In genomic region chr1:181623850-181624249, GRCh38 we compare ENCODE assay signal across 36 cellular contexts.
"Had no signal": no experiment of that assay in that cellular context is flagged by ENCODE, and none has a peak within 500 bp of the region (broad histone marks: within the 10 kb centered on the region; RNA-seq: fewer than 3 reads in every experiment).

No MANE protein-coding gene starts in this region.

- H3K9me3 ChIP-seq: MG63 had no signal

- H3K36me3 ChIP-seq: MG63 had no signal

- H3K4me3 ChIP-seq: MG63 had no signal

- H3K9ac ChIP-seq: KMS-11 had no signal

- H3K4me2 ChIP-seq: KMS-11 had no signal

- DNase-seq: Karpas-422, Kasumi-1, KG1, MG63, MM.1S, MV-4-11, NCI-H1048, NCI-H1092, NCI-H1092 treated with DMSO at 0.1 percent for 48 hours, NCI-H1105, NCI-H1105 treated with DMSO at 0.1 percent for 48 hours, NCI-H1417 treated with DMSO at 0.1 percent for 48 hours, NCI-H1436, NCI-H1436 treated with DMSO at 0.1 percent for 48 hours, NCI-H146, NCI-H1694, NCI-H1694 treated with DMSO at 0.1 percent for 48 hours, NCI-H187, NCI-H187 treated with DMSO at 0.1 percent for 48 hours, NCI-H1930, NCI-H2029, NCI-H2029 treated with DMSO at 0.1 percent for 48 hours, NCI-H2081, NCI-H2081 treated with DMSO at 0.1 percent for 48 hours, NCI-H2107, NCI-H2171, NCI-H2171 treated with DMSO at 0.1 percent for 48 hours, NCI-H2227 treated with DMSO at 0.1 percent for 48 hours, NCI-H226, NCI-H345, NCI-H446, NCI-H446 treated with DMSO at 0.1 percent for 48 hours, NCI-H510A, NCI-H510A treated with DMSO at 0.1 percent for 48 hours, NCI-H524 had no signal

- H3K27ac ChIP-seq: KMS-11 had no signal

- H3K27me3 ChIP-seq: MG63 had no signal
